In genomic region chr9:90064248-90064647, GRCh38 we compare ENCODE assay signal across 15 cellular contexts.
DNase-seq lines count a peak whose midpoint lies in the region; ATAC-seq and TF ChIP-seq lines count a peak whose summit lies in the region.
"Had no signal": no experiment of that assay in that cellular context is flagged by ENCODE, and none has a peak within 500 bp of the region (broad histone marks: within the 10 kb centered on the region; RNA-seq: fewer than 3 reads in every experiment).

No MANE protein-coding gene starts in this region.

- POLR2A ChIA-PET in A673 (lab: Charles Lee; ENCODE audit: low non-redundant PET) = no interaction called here

- H3K4me1 ChIP-seq in parathyroid adenoma = peaks cover 25% of the 10 kb centered on the region
- no peaks in the 10 kb centered on the region for H3K4me1 ChIP-seq in A673 (ENCODE audit: insufficient read depth, low read length, poor library complexity, severe bottlenecking)

- no peak overlapping the region for H3K9ac ChIP-seq in parathyroid adenoma

- H2AFZ ChIP-seq in parathyroid adenoma = no peak overlapping the region

- H3K9me3 ChIP-seq in parathyroid adenoma (ENCODE audit: control insufficient read depth, low read length) (no peaks in the 10 kb centered on the region), A673 (ENCODE audit: low read depth, low read length, poor library complexity, severe bottlenecking) (no peaks in the 10 kb centered on the region)

- TF ChIP-seq CTCF in C4-2B (conservative IDR thresholded peaks at IDR 0.05) = no peak
- no peak for TF ChIP-seq CTCF in LNCaP clone FGC (IDR thresholded peaks at IDR 0.05; ENCODE audit: control insufficient read depth, extremely low read depth, insufficient read depth)
- TF ChIP-seq CTCF in parathyroid adenoma (IDR thresholded peaks at IDR 0.05) = no peak
- TF ChIP-seq CTCF in A673 (conservative IDR thresholded peaks at IDR 0.05; ENCODE audit: low read depth, low read length) = no peak

- BruUV-seq in A673 (replicated peaks; lab: Mats Ljungman, UMichigan) = no TSS peak

- H3K27ac ChIP-seq in C4-2B (peak overlapping the region; percentile 55; the same call in 1 of the 2 replicates), parathyroid adenoma (peak overlapping the region; percentile 76), A673 (ENCODE audit: low read depth, low read length, poor library complexity, severe bottlenecking) (no peak overlapping the region)
- H3K27ac ChIP-seq: SK-N-MC had no signal

- H3K4me3 ChIP-seq in LNCaP clone FGC (ENCODE audit: low read depth, low read length) (no peak overlapping the region), parathyroid adenoma (ENCODE audit: low read depth, low read length) (no peak overlapping the region), A673 (ENCODE audit: low read depth, low read length, poor library complexity, severe bottlenecking) (no peak overlapping the region)
- H3K4me3 ChIP-seq: SK-N-MC had no signal

- no peak for ATAC-seq in GM21717 (IDR thresholded peaks at IDR 0.05; ENCODE audit: unreplicated experiment)

- no peaks in the 10 kb centered on the region for H3K27me3 ChIP-seq in parathyroid adenoma (ENCODE audit: control insufficient read depth, insufficient read depth, low read length)
- no peaks in the 10 kb centered on the region for H3K27me3 ChIP-seq in A673 (replicated peaks; ENCODE audit: insufficient read depth, low read depth, low read length, poor library complexity)

- CTCF ChIA-PET in A673 (lab: Charles Lee) = no interaction called here

- H3K4me2 ChIP-seq in parathyroid adenoma (ENCODE audit: low read length) = no peak overlapping the region

- DNase-seq in LNCaP clone FGC (ENCODE audit: low read depth) (peak; percentile 91), islet precursor cell (peak; percentile 21), middle frontal gyrus (ENCODE audit: extremely low spot score, low spot score) (no peak), A673 (ENCODE audit: low spot score) (no peak)
- DNase-seq: AML-193, GOT3, NCI-H1105, NCI-H2227 treated with DMSO at 0.1 percent for 48 hours, NCI-H510A treated with DMSO at 0.1 percent for 48 hours, NCI-H774, SHP77 had no signal

- intact Hi-C loops in A673 (cut with micrococcal nuclease; ENCODE audit: unreplicated experiment) = no loop called here

- H3K79me2 ChIP-seq in parathyroid adenoma = no peaks in the 10 kb centered on the region

- H3K36me3 ChIP-seq in parathyroid adenoma (ENCODE audit: control insufficient read depth, insufficient read depth, low read length) (no peaks in the 10 kb centered on the region), A673 (ENCODE audit: insufficient read depth, low read length, poor library complexity, severe bottlenecking) (no peaks in the 10 kb centered on the region)

Comparison
In these comparisons a context has a peak if more than half of its experiments do, and no peak if none do; other contexts are left out.
1. DNase-seq: peak in LNCaP clone FGC (single experiment) and islet precursor cell (single experiment); none in middle frontal gyrus (single experiment) and A673 (single experiment).